Comparison of ENCODE assay signal across 1 cellular context in genomic region chr2:219294356-219295351, GRCh38.
A peak's percentile ranks its signal among the peaks of the same experiment; 100 is the strongest.
TF ChIP-seq lines count a peak whose summit lies in the region.

No MANE protein-coding gene starts in this region.

TF ChIP-seq in K562, 482 proteins besides CTCF, POLR2A, EP300 and RAD21 (continued from another document and continues in another):
- TF ChIP-seq RREB1 (CRISPR knock-in tag; IDR thresholded peaks at IDR 0.05), result no peak
- peak; percentile 93; the same call in 1 of the 2 replicates for TF ChIP-seq ZBTB7A (IDR thresholded peaks at IDR 0.05; ENCODE audit: borderline replicate concordance, control insufficient read depth, low read depth, low read length)
- TF ChIP-seq MAFG (tag; conservative IDR thresholded peaks at IDR 0.05), result no peak
- no peak for TF ChIP-seq RBM15 (IDR thresholded peaks at IDR 0.05; ENCODE audit: insufficient read depth, low read length)
- TF ChIP-seq ZNF263 (CRISPR knock-in tag; IDR thresholded peaks at IDR 0.05; ENCODE audit: borderline replicate concordance), result peak; percentile 68; the same call in 1 of the 2 replicates
- no peak for TF ChIP-seq ZNF224 (CRISPR knock-in tag; IDR thresholded peaks at IDR 0.05)
- no peak for TF ChIP-seq EWSR1 (IDR thresholded peaks at IDR 0.05; ENCODE audit: borderline replicate concordance, low read depth, partially characterized antibody)
- peak; percentile 62 for TF ChIP-seq PCBP1 (IDR thresholded peaks at IDR 0.05; ENCODE audit: low read depth, low read length, poor library complexity, severe bottlenecking)
- 0 out of 4 replicates have a peak, but pooled peaks of 1 of the 2 experiments have one; percentile 61 for TF ChIP-seq TBL1XR1 (IDR thresholded peaks at IDR 0.05; ENCODE audit: low read length in 2 of 2)
- no peak for TF ChIP-seq NR2C2 (CRISPR knock-in tag; IDR thresholded peaks at IDR 0.05)
- no peak for TF ChIP-seq NR2C2 (tag; IDR thresholded peaks at IDR 0.05)
- TF ChIP-seq RAD51 (IDR thresholded peaks at IDR 0.05; ENCODE audit: borderline replicate concordance, low read depth), result no peak
- no peak for TF ChIP-seq XRCC4 (IDR thresholded peaks at IDR 0.05; ENCODE audit: extremely low read depth, insufficient read depth, insufficient read length)
- TF ChIP-seq RHOXF2B (CRISPR knock-in tag; conservative IDR thresholded peaks at IDR 0.05), result no peak
- TF ChIP-seq NRF1 (conservative IDR thresholded peaks at IDR 0.05 in 1 of 2, IDR thresholded peaks at IDR 0.05 in 1 of 2), result peak; percentile 76 to 81
- peak in 1 of 2 experiments; percentile 57; a peak in 1 of 4 replicates for TF ChIP-seq MLLT1 (IDR thresholded peaks at IDR 0.05)
- TF ChIP-seq ZBTB17 (CRISPR knock-in tag; IDR thresholded peaks at IDR 0.05), result no peak
- TF ChIP-seq ZFP1 (CRISPR knock-in tag; IDR thresholded peaks at IDR 0.05), result no peak
- no peak for TF ChIP-seq NR4A1 (CRISPR knock-in tag; IDR thresholded peaks at IDR 0.05)
- TF ChIP-seq NR4A1 (tag; IDR thresholded peaks at IDR 0.05), result no peak
- no peak for TF ChIP-seq TSHZ1 (CRISPR knock-in tag; IDR thresholded peaks at IDR 0.05)
- peak; percentile 81 for TF ChIP-seq FOXP1 (CRISPR knock-in tag; IDR thresholded peaks at IDR 0.05)
- TF ChIP-seq KLF1 (tag; IDR thresholded peaks at IDR 0.05), result peak; percentile 74
- no peak for TF ChIP-seq HSF4 (CRISPR knock-in tag; IDR thresholded peaks at IDR 0.05; ENCODE audit: borderline replicate concordance)
- TF ChIP-seq ZNF639 (CRISPR knock-in tag; conservative IDR thresholded peaks at IDR 0.05 in 1 of 2, IDR thresholded peaks at IDR 0.05 in 1 of 2), result 0 out of 4 replicates have a peak, but pooled peaks of 1 of the 2 experiments have one; percentile 26
- peak; percentile 80 for TF ChIP-seq SMC3 (conservative IDR thresholded peaks at IDR 0.05; ENCODE audit: insufficient read depth, low read depth, low read length)
- TF ChIP-seq ZNF551 (CRISPR knock-in tag; IDR thresholded peaks at IDR 0.05), result no peak
- TF ChIP-seq FOXM1 (IDR thresholded peaks at IDR 0.05; ENCODE audit: low read depth), result no peak
- no peak for TF ChIP-seq FOXM1 (CRISPR knock-in tag; IDR thresholded peaks at IDR 0.05; ENCODE audit: low read depth)
- TF ChIP-seq CCAR2 (IDR thresholded peaks at IDR 0.05; ENCODE audit: low read depth, low read length), result no peak
- TF ChIP-seq ZNF324 (CRISPR knock-in tag; IDR thresholded peaks at IDR 0.05), result no peak
- TF ChIP-seq RBFOX2 (IDR thresholded peaks at IDR 0.05; ENCODE audit: low read depth, low read length), result peak; percentile 84
- TF ChIP-seq WHSC1 (IDR thresholded peaks at IDR 0.05; ENCODE audit: low read length), result no peak
- 0 out of 2 replicates have a peak, but pooled peaks have one; percentile 36 for TF ChIP-seq THAP12 (CRISPR knock-in tag; IDR thresholded peaks at IDR 0.05)
- TF ChIP-seq ZNF584 (CRISPR knock-in tag; IDR thresholded peaks at IDR 0.05; ENCODE audit: low read depth), result no peak
- TF ChIP-seq SAP30 (IDR thresholded peaks at IDR 0.05; ENCODE audit: borderline replicate concordance, insufficient read depth, low read depth, low read length, poor library complexity, severe bottlenecking), result peak; percentile 69
- no peak for TF ChIP-seq ZNF75A (CRISPR knock-in tag; IDR thresholded peaks at IDR 0.05)
- no peak for TF ChIP-seq BRD9 (IDR thresholded peaks at IDR 0.05; ENCODE audit: low read depth, partially characterized antibody)
- TF ChIP-seq ZNF146 (CRISPR knock-in tag; IDR thresholded peaks at IDR 0.05; ENCODE audit: unreplicated experiment), result no peak
- TF ChIP-seq ZNF398 (CRISPR knock-in tag; IDR thresholded peaks at IDR 0.05), result no peak
- no peak for TF ChIP-seq SMARCC2 (IDR thresholded peaks at IDR 0.05; ENCODE audit: low read depth)
- no peak for TF ChIP-seq OTX1 (CRISPR knock-in tag; IDR thresholded peaks at IDR 0.05)
- TF ChIP-seq ZC3H8 (IDR thresholded peaks at IDR 0.05), result no peak
- no peak for TF ChIP-seq HMG20B (CRISPR knock-in tag; IDR thresholded peaks at IDR 0.05)
